ENCODE assay signal across 10 cellular contexts in the genomic region with DNA sequence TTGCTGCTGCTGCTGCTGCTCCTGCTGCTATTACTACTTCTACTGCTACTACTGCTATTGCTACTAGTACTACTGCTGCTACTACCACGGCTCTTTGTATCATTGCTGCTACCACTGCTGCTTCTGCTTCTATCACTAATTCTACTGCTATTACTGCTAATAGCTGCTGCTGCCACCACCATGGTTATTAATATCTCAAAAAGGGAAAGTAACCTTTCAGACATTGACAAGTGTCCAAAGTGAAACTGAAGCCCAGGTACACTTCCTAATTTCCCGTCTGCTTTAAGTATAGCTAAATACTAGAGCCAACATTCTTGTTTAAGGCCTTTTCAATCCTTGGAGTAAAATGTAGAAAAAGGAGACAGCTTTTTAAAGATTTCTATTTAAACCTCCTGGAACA. TPM values are rescaled to one million over a fixed set of nuclear protein-coding genes. Genes with fewer than 3 reads are reported as not detected.
DNase-seq lines count a peak whose midpoint lies in the region; ATAC-seq and TF ChIP-seq lines count a peak whose summit lies in the region.
"Had no signal": no experiment of that assay in that cellular context is flagged by ENCODE, and none has a peak within 500 bp of the region (broad histone marks: within the 10 kb centered on the region; RNA-seq: fewer than 3 reads in every experiment).

No MANE protein-coding gene starts in this region.

- H3K27me3 ChIP-seq in PC-9 (ENCODE audit: insufficient read depth, low read depth) = no peaks in the 10 kb centered on the region
- no peaks in the 10 kb centered on the region for H3K27me3 ChIP-seq in skeletal muscle tissue (ENCODE audit: control insufficient read depth in 3 of 3, insufficient read depth in 3 of 3, low read length in 3 of 3)
- H3K27me3 ChIP-seq in right atrium auricular region = no peaks in the 10 kb centered on the region

- peak overlapping the region; percentile 8; the same call in 1 of the 2 replicates for H3K4me3 ChIP-seq in PC-9
- peak overlapping the region in 2 of 3 donors; percentile 8 to 27 for H3K4me3 ChIP-seq in skeletal muscle tissue (ENCODE audit: low read length in 3 of 3)
- H3K4me3 ChIP-seq in right atrium auricular region = no peak overlapping the region

- H3F3A ChIP-seq in PC-9 (ENCODE audit: insufficient read depth, low read depth) = peaks cover 24% of the 10 kb centered on the region

- CTCF ChIA-PET in PC-9 (lab: Charles Lee) = interaction anchor here (1.1 kb wide), 1 partner anchor 203 kb away, joined by 3 read pairs; no protein-coding TSS in a partner anchor
- CTCF ChIA-PET in activated CD8-positive, alpha-beta memory T cell treated with anti-CD3 and anti-CD28 coated beads, Interleukin-2, amount 10 ng/mL, durations not matched to agents 7 days and 5 days (lab: Charles Lee) = no interaction called here

- H3K27ac ChIP-seq in PC-9 (peak overlapping the region; percentile 80), skeletal muscle tissue (ENCODE audit: low read depth, low read length) (no peak overlapping the region), right atrium auricular region (no peak overlapping the region)

- no peaks in the 10 kb centered on the region for H3K9me3 Mint-ChIP-seq in activated CD8-positive, alpha-beta memory T cell treated with anti-CD3 and anti-CD28 coated beads, Interleukin-2, amount 10 ng/mL, durations not matched to agents 7 days and 5 days (ENCODE audit: low read depth)
- H3K9me3 Mint-ChIP-seq: effector memory CD8-positive, alpha-beta T cell had no signal

- no peak overlapping the region for H3K27ac Mint-ChIP-seq in activated CD8-positive, alpha-beta memory T cell treated with anti-CD3 and anti-CD28 coated beads, Interleukin-2, amount 10 ng/mL, durations not matched to agents 7 days and 5 days
- H3K27ac Mint-ChIP-seq: effector memory CD8-positive, alpha-beta T cell had no signal

- peak; percentile 72 for ATAC-seq in GM19324 (IDR thresholded peaks at IDR 0.05; ENCODE audit: low FRiP score, unreplicated experiment)
- peak; percentile 68 for ATAC-seq in HG02884 (IDR thresholded peaks at IDR 0.05; ENCODE audit: unreplicated experiment)
- ATAC-seq in activated CD8-positive, alpha-beta memory T cell treated with anti-CD3 and anti-CD28 coated beads, Interleukin-2, amount 10 ng/mL, durations not matched to agents 7 days and 5 days = no peak
- ATAC-seq: effector memory CD8-positive, alpha-beta T cell had no signal

- H3K36me3 ChIP-seq in PC-9 (ENCODE audit: low read depth) (no peaks in the 10 kb centered on the region), skeletal muscle tissue (ENCODE audit: control insufficient read depth in 3 of 3, insufficient read depth in 3 of 3, low read length in 3 of 3) (no peaks in the 10 kb centered on the region), right atrium auricular region (no peaks in the 10 kb centered on the region)

- intact Hi-C loops in PC-9 (cut with micrococcal nuclease; ENCODE audit: unreplicated experiment) = loop anchor here (2.0 kb wide), 2 partner anchors 81 to 153 kb away; partner anchors contain the start of gene TMEM17

- TF ChIP-seq CTCF in PC-9 (conservative IDR thresholded peaks at IDR 0.05) (no peak), right atrium auricular region (IDR thresholded peaks at IDR 0.05) (no peak)

- H3K79me2 ChIP-seq in PC-9 (ENCODE audit: low read depth) = no peaks in the 10 kb centered on the region

- peaks cover 6% of the 10 kb centered on the region for H3K27me3 Mint-ChIP-seq in activated CD8-positive, alpha-beta memory T cell treated with anti-CD3 and anti-CD28 coated beads, Interleukin-2, amount 10 ng/mL, durations not matched to agents 7 days and 5 days

- H3K4me2 ChIP-seq in PC-9 = peak overlapping the region; percentile 63

- H2AFZ ChIP-seq in PC-9 = peak overlapping the region; percentile 26; the same call in 1 of the 2 replicates

- H3K9me3 ChIP-seq in PC-9 (ENCODE audit: insufficient read depth, low read depth) (peaks cover 9% of the 10 kb centered on the region; the same call in 1 of the 2 replicates), skeletal muscle tissue (ENCODE audit: control insufficient read depth in 3 of 3, low read length in 3 of 3) (no peaks in the 10 kb centered on the region), right atrium auricular region (no peaks in the 10 kb centered on the region)

- no TSS peak for BruUV-seq in PC-9 (replicated peaks; lab: Mats Ljungman, UMichigan)

- peak overlapping the region in 2 of 3 donors; percentile 22 to 39 for H3K9ac ChIP-seq in skeletal muscle tissue (ENCODE audit: low read depth in 1 of 3, low read length in 3 of 3)

- POLR2A ChIA-PET in PC-9 (lab: Charles Lee; ENCODE audit: unreplicated experiment) = interaction anchor here (0.5 to 0.7 kb wide), 4 partner anchors 45 to 155 kb away, joined by 4 to 17 read pairs (median 6); partner anchors contain the start of gene EHBP1

- no peaks in the 10 kb centered on the region for H3K36me3 Mint-ChIP-seq in activated CD8-positive, alpha-beta memory T cell treated with anti-CD3 and anti-CD28 coated beads, Interleukin-2, amount 10 ng/mL, durations not matched to agents 7 days and 5 days

- peaks cover 21% of the 10 kb centered on the region for H3K4me1 Mint-ChIP-seq in activated CD8-positive, alpha-beta memory T cell treated with anti-CD3 and anti-CD28 coated beads, Interleukin-2, amount 10 ng/mL, durations not matched to agents 7 days and 5 days

- H3K9me2 ChIP-seq in PC-9 (ENCODE audit: insufficient read depth) = no peaks in the 10 kb centered on the region

- H3K4me3 Mint-ChIP-seq in activated CD8-positive, alpha-beta memory T cell treated with anti-CD3 and anti-CD28 coated beads, Interleukin-2, amount 10 ng/mL, durations not matched to agents 7 days and 5 days = no peak overlapping the region

- H3K4me1 ChIP-seq in PC-9 (replicated peaks; ENCODE audit: insufficient read depth) (peaks cover 68% of the 10 kb centered on the region), skeletal muscle tissue (ENCODE audit: control insufficient read depth in 3 of 3, insufficient read depth in 3 of 3, low read length in 3 of 3) (peaks cover 9 to 21% (median 13%) of the 10 kb centered on the region in 3 donors), right atrium auricular region (peaks cover 0 to 21% of the 10 kb centered on the region in 2 donors)

- no peaks in the 10 kb centered on the region for H4K20me1 ChIP-seq in PC-9 (ENCODE audit: insufficient read depth)

- DNase-seq in PC-9 (no peak), right atrium auricular region (ENCODE audit: low spot score) (no peak), NCI-H2227 treated with DMSO at 0.1 percent for 48 hours (lab: John Stamatoyannopoulos, UW) (no peak)
- DNase-seq in activated CD8-positive, alpha-beta memory T cell treated with anti-CD3 and anti-CD28 coated beads, Interleukin-2, amount 10 ng/mL, durations not matched to agents 7 days and 5 days = no peak
- no peak for DNase-seq in activated CD4-positive, alpha-beta T cell treated with anti-CD3 and anti-CD28 coated beads for 1 hour
- DNase-seq: effector memory CD8-positive, alpha-beta T cell; NCI-H446 treated with DMSO at 0.1 percent for 48 hours had no signal

RNA-seq across cellular contexts. Expression of gene EHBP1, which starts 45.4 kb away (rescaled TPM):
- total RNA-seq in PC-9 (2021) = 79.3 and 100 TPM in 2 replicates
- total RNA-seq in skeletal muscle tissue = 52.7 TPM
- 10 to 100 TPM; 22.4 to 22.9 TPM for total RNA-seq in right atrium auricular region
- 10 to 100 TPM; 22.7 to 29.5 TPM for total RNA-seq in activated CD8-positive, alpha-beta memory T cell treated with anti-CD3 and anti-CD28 coated beads, Interleukin-2, amount 10 ng/mL, durations not matched to agents 7 days and 5 days

Comparison
In these comparisons a context has a peak if more than half of its experiments do, and no peak if none do; other contexts are left out.
1. H3K4me3 ChIP-seq: peak in PC-9 (single experiment) and skeletal muscle tissue (2 of 3); none in right atrium auricular region (0 of 2).